Comparison of ENCODE assay signal across 15 cellular contexts in genomic region chr20:44450938-44451450, GRCh38. TPM values are rescaled to one million over a fixed set of nuclear protein-coding genes. Genes with fewer than 3 reads are reported as not detected.
DNase-seq lines count a peak whose midpoint lies in the region; ATAC-seq, FAIRE-seq and TF ChIP-seq lines count a peak whose summit lies in the region.
"Had no signal": no experiment of that assay in that cellular context is flagged by ENCODE, and none has a peak within 500 bp of the region (broad histone marks: within the 10 kb centered on the region; RNA-seq: fewer than 3 reads in every experiment).

No MANE protein-coding gene starts in this region.

- H3K36me3 ChIP-seq in IMR-90 (ENCODE audit: control insufficient read depth, insufficient read depth, low read length) (no peaks in the 10 kb centered on the region), H1 (ENCODE audit: control insufficient read depth in 2 of 4, insufficient read depth in 4 of 4, low read length in 3 of 4) (no peaks in the 10 kb centered on the region), lower lobe of right lung (no peaks in the 10 kb centered on the region), esophagus squamous epithelium (no peaks in the 10 kb centered on the region)
- H3K36me3 ChIP-seq: BLaER1 treated with 17β-estradiol and CSF1 and Interleukin-3, amounts not matched to agents 10 nM and 100 nM had no signal

- peak overlapping the region; percentile 88 for H3K27ac ChIP-seq in 22Rv1
- H3K27ac ChIP-seq in IMR-90 (ENCODE audit: insufficient read depth, low read length): no peak overlapping the region
- H3K27ac ChIP-seq in H1 (ENCODE audit: low read depth, low read length): no peak overlapping the region
- H3K27ac ChIP-seq in lower lobe of right lung: peak overlapping the region; percentile 33
- no peak overlapping the region for H3K27ac ChIP-seq in esophagus squamous epithelium
- H3K27ac ChIP-seq: BLaER1 treated with 17β-estradiol and CSF1 and Interleukin-3, amounts not matched to agents 10 nM and 100 nM had no signal

- TF ChIP-seq POLR2A in IMR-90 (IDR thresholded peaks at IDR 0.05; ENCODE audit: low read depth, low read length) (no peak), H1 (IDR thresholded peaks at IDR 0.05; ENCODE audit: control extremely low read depth in 1 of 2, low read depth in 2 of 2, low read length in 2 of 2) (no peak), esophagus squamous epithelium (IDR thresholded peaks at IDR 0.05) (no peak)

- no peaks in the 10 kb centered on the region for H3K79me2 ChIP-seq in H1 (ENCODE audit: control insufficient read depth in 1 of 2, insufficient read depth in 2 of 2, low read length in 2 of 2)

- H3K79me1 ChIP-seq in IMR-90 (ENCODE audit: low read depth in 1 of 2, low read length in 2 of 2) (no peaks in the 10 kb centered on the region), H1 (ENCODE audit: low read depth, low read length) (no peaks in the 10 kb centered on the region)

- H3K56ac ChIP-seq in IMR-90 (ENCODE audit: extremely low read depth, insufficient read depth, low read length) (no peak overlapping the region), H1 (replicated peaks; ENCODE audit: insufficient read length, low read depth, low read length) (no peak overlapping the region)

- TF ChIP-seq EP300 in H1 (IDR thresholded peaks at IDR 0.05; ENCODE audit: borderline replicate concordance in 1 of 2, low read depth in 2 of 2, low read length in 2 of 2): no peak

- DNase-seq in IMR-90 (no peak), H1 (ENCODE audit: low read depth in 1 of 2, low spot score in 2 of 2) (no peak), lower lobe of right lung (no peak), pons (ENCODE audit: low spot score) (no peak), SKM-1 treated with dmso at 0.1 percent for 144 hours (lab: John Stamatoyannopoulos, UW; ENCODE audit: unreplicated experiment) (no peak), epidermal melanocyte (ENCODE audit: insufficient read length, low spot score) (no peak), esophagus squamous epithelium (lab: John Stamatoyannopoulos, UW) (no peak)
- DNase-seq: 8988T; AML-193; CD4-positive, alpha-beta T cell; DMS79 had no signal

- H2AK5ac ChIP-seq in IMR-90 (ENCODE audit: low read depth, low read length) (no peak overlapping the region), H1 (ENCODE audit: low read depth, low read length) (no peak overlapping the region)

- no peak overlapping the region for H2AFZ ChIP-seq in IMR-90 (replicated peaks; ENCODE audit: low read length, poor library complexity)
- H2AFZ ChIP-seq in H1 (ENCODE audit: low read length): no peak overlapping the region

- H3K14ac ChIP-seq in IMR-90 (replicated peaks; ENCODE audit: low read depth, low read length) (0 out of 2 replicates have a peak overlapping the region, but pooled peaks have one; percentile 8), H1 (ENCODE audit: insufficient read length) (no peak overlapping the region)

- no TSS peak for BruUV-seq in IMR-90 (replicated peaks; lab: Mats Ljungman, UMichigan)

- TF ChIP-seq CTCF in 22Rv1 (IDR thresholded peaks at IDR 0.05): no peak
- TF ChIP-seq CTCF in IMR-90 (conservative IDR thresholded peaks at IDR 0.05; ENCODE audit: low read depth, low read length): no peak
- TF ChIP-seq CTCF in H1 (IDR thresholded peaks at IDR 0.05; ENCODE audit: control extremely low read depth in 1 of 3, insufficient read depth in 1 of 3, low read depth in 1 of 3, low read length in 3 of 3): no peak
- TF ChIP-seq CTCF in lower lobe of right lung (IDR thresholded peaks at IDR 0.05): no peak
- no peak for TF ChIP-seq CTCF in esophagus squamous epithelium (IDR thresholded peaks at IDR 0.05)

- H3K9me3 ChIP-seq in IMR-90 (ENCODE audit: control insufficient read depth, insufficient read depth, low read length) (no peaks in the 10 kb centered on the region), H1 (ENCODE audit: insufficient read depth in 2 of 2, low read depth in 1 of 2, low read length in 1 of 2) (no peaks in the 10 kb centered on the region), lower lobe of right lung (no peaks in the 10 kb centered on the region), esophagus squamous epithelium (no peaks in the 10 kb centered on the region)
- H3K9me3 ChIP-seq: BLaER1 treated with 17β-estradiol and CSF1 and Interleukin-3, amounts not matched to agents 10 nM and 100 nM had no signal

- H3K9ac ChIP-seq in IMR-90 (ENCODE audit: low read depth, low read length) (no peak overlapping the region), H1 (replicated peaks in 1 of 4; ENCODE audit: extremely low read depth in 1 of 4, low read depth in 3 of 4, low read length in 3 of 4) (no peak overlapping the region)
- H3K9ac ChIP-seq: BLaER1 treated with 17β-estradiol and CSF1 and Interleukin-3, amounts not matched to agents 10 nM and 100 nM had no signal

- intact Hi-C loops in IMR-90 (cut with micrococcal nuclease): loop anchor here (10.0 kb wide), 1 partner anchor 136 kb away; the partner anchor contains the start of gene FITM2
- intact Hi-C loops in lower lobe of right lung (cut with DNase I): no loop called here
- intact Hi-C loops in esophagus squamous epithelium (cut with DNase I): no loop called here

- H2BK120ac ChIP-seq in IMR-90 (ENCODE audit: low read depth, low read length) (no peak overlapping the region), H1 (replicated peaks; ENCODE audit: low read depth, low read length) (no peak overlapping the region)

- H2BK20ac ChIP-seq in IMR-90 (ENCODE audit: low read depth, low read length): no peak overlapping the region
- H2BK20ac ChIP-seq in H1 (ENCODE audit: low read length): no peak overlapping the region

- H3K23me2 ChIP-seq in H1 (ENCODE audit: low read depth, low read length): no peaks in the 10 kb centered on the region

- ATAC-seq in IMR-90 (ENCODE audit: low read depth): no peak
- no peak for ATAC-seq in lower lobe of right lung
- ATAC-seq: GM12878 had no signal

- 33% methylated on average over 1 of the region's 7 CpGs; no CpG with 5 or more reads in 1 of the 2 experiments for WGBS in IMR-90 (ENCODE audit: extremely low coverage in 2 of 2, insufficient read length in 1 of 2), 2 experiments
- 83% methylated on average over 7 of the region's 7 CpGs; no CpG with 5 or more reads in 1 of the 2 experiments for WGBS in H1 (ENCODE audit: extremely low coverage in 1 of 2, insufficient coverage in 1 of 2, insufficient read length in 1 of 2, insufficient replicate concordance in 2 of 2, low coverage in 1 of 2, low lambda C conversion rate in 2 of 2, missing lambda C conversion rate in 1 of 2), 2 experiments
- 67% methylated on average over 1 to 2 of the region's 7 CpGs for WGBS in esophagus squamous epithelium, 2 donors

- TF ChIP-seq RAD21 in IMR-90 (IDR thresholded peaks at IDR 0.05; ENCODE audit: low read length): no peak
- no peak for TF ChIP-seq RAD21 in H1 (IDR thresholded peaks at IDR 0.05 in 1 of 2, conservative IDR thresholded peaks at IDR 0.05 in 1 of 2; ENCODE audit: low read depth in 2 of 2, low read length in 2 of 2)

- H3K18ac ChIP-seq in IMR-90 (ENCODE audit: low read depth, low read length) (no peak overlapping the region), H1 (ENCODE audit: extremely low read depth, low read length) (no peak overlapping the region)

- H3K23ac ChIP-seq in IMR-90 (ENCODE audit: low read depth, low read length): no peak overlapping the region; the same call in 1 of the 2 replicates
- H3K23ac ChIP-seq in H1 (ENCODE audit: insufficient read length): no peak overlapping the region

- no peak overlapping the region for H4K91ac ChIP-seq in IMR-90 (ENCODE audit: insufficient read depth, low read depth, low read length)
- H4K91ac ChIP-seq in H1 (replicated peaks; ENCODE audit: insufficient read length, low read length): no peak overlapping the region

- H3K4me3 ChIP-seq in IMR-90 (ENCODE audit: insufficient read depth, low read depth, low read length) (no peak overlapping the region), H1 (ENCODE audit: extremely low read depth in 1 of 4, insufficient read depth in 2 of 4, low read depth in 3 of 4, low read length in 4 of 4) (no peak overlapping the region), lower lobe of right lung (no peak overlapping the region), esophagus squamous epithelium (no peak overlapping the region)
- H3K4me3 ChIP-seq: BLaER1 treated with 17β-estradiol and CSF1 and Interleukin-3, amounts not matched to agents 10 nM and 100 nM; GM12878 had no signal

- POLR2A ChIA-PET in IMR-90 (lab: Charles Lee; ENCODE audit: unreplicated experiment): no interaction called here
- POLR2A ChIA-PET in H1 (lab: Charles Lee; ENCODE audit: partially characterized antibody): no interaction called here

- H2AK9ac ChIP-seq in IMR-90 (replicated peaks; ENCODE audit: low read depth, low read length, poor library complexity): no peak overlapping the region

- dilution Hi-C loops in IMR-90 (cut with HindIII; ENCODE audit: low sequenced_read_pairs, unreplicated experiment): no loop called here

- H3K4me2 ChIP-seq in IMR-90 (ENCODE audit: low read depth, low read length) (no peak overlapping the region), H1 (ENCODE audit: insufficient read depth in 1 of 2, low read depth in 2 of 2, low read length in 2 of 2) (no peak overlapping the region)
- H3K4me2 ChIP-seq: BLaER1 treated with 17β-estradiol and CSF1 and Interleukin-3, amounts not matched to agents 10 nM and 100 nM had no signal

- H2BK12ac ChIP-seq in H1 (ENCODE audit: low read depth, low read length): no peak overlapping the region

- CTCF ChIA-PET in IMR-90 (lab: Yijun Ruan, JAX): no interaction called here
- CTCF ChIA-PET in H1 (lab: Charles Lee; ENCODE audit: partially characterized antibody): interaction anchor here (1.0 to 3.1 kb wide), 10 partner anchors 10 to 235 kb away, joined by 3 to 33 read pairs (median 7); no protein-coding TSS in a partner anchor

- H3K4me1 ChIP-seq in IMR-90 (ENCODE audit: control insufficient read depth, insufficient read depth, low read length) (peaks cover 2% of the 10 kb centered on the region; the same call in 1 of the 2 replicates), H1 (replicated peaks in 1 of 4; ENCODE audit: control insufficient read depth in 3 of 4, insufficient read depth in 4 of 4, low read length in 3 of 4) (no peaks in the 10 kb centered on the region), lower lobe of right lung (peaks cover 22% of the 10 kb centered on the region), esophagus squamous epithelium (no peaks in the 10 kb centered on the region)

- H4K5ac ChIP-seq in IMR-90 (ENCODE audit: low read depth, low read length): no peak overlapping the region
- H4K5ac ChIP-seq in H1 (ENCODE audit: insufficient read length, low read depth, low read length): no peak overlapping the region

- in situ Hi-C loops in IMR-90 (cut with MboI; ENCODE audit: low sequenced_read_pairs): no loop called here

- no peak overlapping the region for H2BK15ac ChIP-seq in IMR-90 (ENCODE audit: low read depth, low read length)
- H2BK15ac ChIP-seq in H1 (ENCODE audit: low read length): no peak overlapping the region

- no peaks in the 10 kb centered on the region for H4K20me1 ChIP-seq in IMR-90 (ENCODE audit: insufficient read depth, low read length)
- peaks cover 0 to 2% of the 10 kb centered on the region in 2 experiments for H4K20me1 ChIP-seq in H1 (replicated peaks in 1 of 2; ENCODE audit: control insufficient read depth in 1 of 2, insufficient read depth in 2 of 2, low read length in 2 of 2)
- H4K20me1 ChIP-seq: BLaER1 treated with 17β-estradiol and CSF1 and Interleukin-3, amounts not matched to agents 10 nM and 100 nM had no signal

- no peak overlapping the region for H4K8ac ChIP-seq in IMR-90 (ENCODE audit: low read depth in 2 of 2, low read length in 2 of 2)
- H4K8ac ChIP-seq in H1 (ENCODE audit: extremely low read depth, insufficient read depth, low read length): no peak overlapping the region

- H2BK5ac ChIP-seq in IMR-90 (ENCODE audit: low read depth, low read length, poor library complexity, severe bottlenecking): no peak overlapping the region
- H2BK5ac ChIP-seq in H1 (ENCODE audit: low read depth, low read length): no peak overlapping the region

- FAIRE-seq in H1 (lab: Jason Lieb, UNC): no peak
- FAIRE-seq: GM12878, H54 had no signal

- no peaks in the 10 kb centered on the region for H3K9me1 ChIP-seq in IMR-90 (ENCODE audit: insufficient read depth, low read length)

- H3K4ac ChIP-seq in IMR-90 (ENCODE audit: low read depth, low read length) (no peak overlapping the region), H1 (replicated peaks; ENCODE audit: insufficient read length, low read depth, low read length) (peak overlapping the region; percentile 21)

- H3K27me3 ChIP-seq in IMR-90 (ENCODE audit: control insufficient read depth, insufficient read depth, low read length): peaks cover 29% of the 10 kb centered on the region
- H3K27me3 ChIP-seq in H1 (replicated peaks in 1 of 4; ENCODE audit: control insufficient read depth in 3 of 4, extremely low read depth in 1 of 4, insufficient read depth in 3 of 4, low read length in 3 of 4): no peaks in the 10 kb centered on the region
- H3K27me3 ChIP-seq in lower lobe of right lung (ENCODE audit: low read depth): no peaks in the 10 kb centered on the region
- peaks cover 0 to 12% (median 0%) of the 10 kb centered on the region in 4 donors for H3K27me3 ChIP-seq in esophagus squamous epithelium
- H3K27me3 ChIP-seq: BLaER1 treated with 17β-estradiol and CSF1 and Interleukin-3, amounts not matched to agents 10 nM and 100 nM had no signal

RNA-seq across cellular contexts. Expression of gene TTPAL, which starts 24.7 kb away (rescaled TPM):
- total RNA-seq in IMR-90 (2012; rRNA removed) (8.2 and 11.9 TPM in 2 replicates), lower lobe of right lung (9.6 TPM), esophagus squamous epithelium (10 to 100 TPM in 3 of 4 donors, 1 to 10 TPM in 1; 7.9 to 13.0 (median 11.6) TPM)
- polyA plus RNA-seq in IMR-90 (2012; rRNA removed) (18.1 and 18.8 TPM in 2 replicates), H1 (2011; rRNA removed) (2.8 and 7.6 TPM in 2 replicates)
- polyA plus RNA-seq in IMR-90 (2012; cell fraction: cytosol; rRNA removed): 8.8 and 17.5 TPM in 2 replicates
- polyA plus RNA-seq in IMR-90 (2012; cell fraction: nucleus; rRNA removed; ENCODE audit: low replicate concordance): 17.9 and 18.6 TPM in 2 replicates
- total RNA-seq in H1 (2021; fragmentation: NEBNext Ultra II Directional; extraction: Animal tissue kit (Norgen Biotek cat#: 25700)): 14.0 and 14.8 TPM in 2 replicates
- polyA plus RNA-seq in H1 (2011; cell fraction: cytosol; rRNA removed): 4.1 TPM
- polyA plus RNA-seq in H1 (2011; cell fraction: nucleus; rRNA removed): 9.1 TPM
- 5.3 to 6.8 TPM (median 5.8 TPM) in 4 replicates for polyA plus RNA-seq in H1 (2012, experiment 1 of 2)
- polyA plus RNA-seq in H1 (2012, experiment 2 of 2): 1.2 TPM
- 6.7 TPM for polyA plus RNA-seq in H1 (2013, experiment 1 of 2)
- polyA plus RNA-seq in H1 (2013, experiment 2 of 2): 7.2 TPM
- polyA minus RNA-seq in H1 (2011; rRNA and poly(A)+ RNA removed): 12.1 and 14.9 TPM in 2 replicates
- 10.2 TPM for polyA minus RNA-seq in H1 (2011; cell fraction: cytosol; rRNA and poly(A)+ RNA removed)
- polyA minus RNA-seq in H1 (2011; cell fraction: nucleus; rRNA and poly(A)+ RNA removed): 9.0 TPM

Comparison
In these comparisons a context has a peak if more than half of its experiments do, and no peak if none do; other contexts are left out.
1. H3K27ac ChIP-seq: peak in 22Rv1 (single experiment) and lower lobe of right lung (single experiment); none in IMR-90 (single experiment), H1 (single experiment) and esophagus squamous epithelium (0 of 4).